In genomic region chr19:45900661-45901431, GRCh38 we compare ENCODE assay signal across 9 cellular contexts. TPM values are rescaled to one million over a fixed set of nuclear protein-coding genes. Genes with fewer than 3 reads are reported as not detected.
A peak's percentile ranks its signal among the peaks of the same experiment; 100 is the strongest.
DNase-seq lines count a peak whose midpoint lies in the region; TF ChIP-seq lines count a peak whose summit lies in the region.
"Had no signal": no experiment of that assay in that cellular context is flagged by ENCODE, and none has a peak within 500 bp of the region (broad histone marks: within the 10 kb centered on the region; RNA-seq: fewer than 3 reads in every experiment).

No MANE protein-coding gene starts in this region.

- TF ChIP-seq CTCF in glutamatergic neuron (IDR thresholded peaks at IDR 0.05; ENCODE audit: partially characterized antibody, unreplicated experiment) (no peak), spleen (IDR thresholded peaks at IDR 0.05 in 8 of 11, conservative IDR thresholded peaks at IDR 0.05 in 3 of 11) (no peak), thyroid gland (IDR thresholded peaks at IDR 0.05) (no peak)

- peak overlapping the region; percentile 21 for H3K4me3 Mint-ChIP-seq in activated CD4-positive, alpha-beta memory T cell treated with anti-CD3 and anti-CD28 coated beads for 36 hours
- peak overlapping the region; percentile 52 for H3K4me3 Mint-ChIP-seq in glutamatergic neuron (ENCODE audit: unreplicated experiment)

- peak overlapping the region; percentile 58 to 91 (median 72) for H3K4me3 ChIP-seq in spleen
- H3K4me3 ChIP-seq in thyroid gland (replicated peaks in 1 of 3), result peak overlapping the region in 1 of 3 donors; percentile 61

- no peaks in the 10 kb centered on the region for H3K9me3 ChIP-seq in spleen
- no peaks in the 10 kb centered on the region for H3K9me3 ChIP-seq in thyroid gland

- H3K27me3 ChIP-seq in spleen (replicated peaks in 1 of 7) (no peaks in the 10 kb centered on the region), thyroid gland (no peaks in the 10 kb centered on the region)

- peaks cover 7% of the 10 kb centered on the region for H3K4me1 Mint-ChIP-seq in activated CD4-positive, alpha-beta memory T cell treated with anti-CD3 and anti-CD28 coated beads for 36 hours (ENCODE audit: low read depth)
- H3K4me1 Mint-ChIP-seq in glutamatergic neuron (ENCODE audit: low read depth, unreplicated experiment), result peaks cover 1% of the 10 kb centered on the region

- H3K27me3 Mint-ChIP-seq in activated CD4-positive, alpha-beta memory T cell treated with anti-CD3 and anti-CD28 coated beads for 36 hours, result no peaks in the 10 kb centered on the region
- peaks cover 13% of the 10 kb centered on the region for H3K27me3 Mint-ChIP-seq in glutamatergic neuron (ENCODE audit: unreplicated experiment)

- intact Hi-C loops in activated CD4-positive, alpha-beta memory T cell treated with anti-CD3 and anti-CD28 coated beads for 36 hours (cut with micrococcal nuclease), result no loop called here
- intact Hi-C loops in spleen (cut with DNase I; ENCODE audit: low total_unique reads), result no loop called here
- intact Hi-C loops in thyroid gland (cut with DNase I), result no loop called here

- no peak overlapping the region for H3K27ac Mint-ChIP-seq in activated CD4-positive, alpha-beta memory T cell treated with anti-CD3 and anti-CD28 coated beads for 36 hours
- no peak overlapping the region for H3K27ac Mint-ChIP-seq in glutamatergic neuron (ENCODE audit: unreplicated experiment)

- 72 to 87% (median 75%) methylated on average over 14 to 22 of the region's 22 CpGs for WGBS in spleen, 5 donors
- WGBS in thyroid gland, 2 donors, result 65 to 84% methylated on average over 10 of the region's 22 CpGs

- no peaks in the 10 kb centered on the region for H3K9me3 Mint-ChIP-seq in activated CD4-positive, alpha-beta memory T cell treated with anti-CD3 and anti-CD28 coated beads for 36 hours
- H3K9me3 Mint-ChIP-seq in glutamatergic neuron (ENCODE audit: unreplicated experiment), result peaks cover 10% of the 10 kb centered on the region

- POLR2A ChIA-PET in activated CD4-positive, alpha-beta memory T cell treated with anti-CD3 and anti-CD28 coated beads for 36 hours (lab: Charles Lee), result interaction anchor here (1.2 to 3.7 kb wide), 2 partner anchors 14 to 38 kb away, joined by 3 to 25 read pairs; partner anchors contain the start of gene IRF2BP1

- TF ChIP-seq POLR2A in spleen (IDR thresholded peaks at IDR 0.05), result no peak
- TF ChIP-seq POLR2A in thyroid gland (IDR thresholded peaks at IDR 0.05), result no peak

- H3K27ac ChIP-seq in spleen (peak overlapping the region in 4 of 8 donors; percentile 20 to 92 (median 88)), thyroid gland (no peak overlapping the region)

- H3K4me1 ChIP-seq in spleen, result peaks cover 18 to 65% (median 36%) of the 10 kb centered on the region in 6 donors
- peaks cover 14 to 23% of the 10 kb centered on the region in 2 donors for H3K4me1 ChIP-seq in thyroid gland

- CTCF ChIA-PET in activated CD4-positive, alpha-beta memory T cell treated with anti-CD3 and anti-CD28 coated beads for 36 hours (lab: Charles Lee), result interaction anchor here (1.1 to 3.7 kb wide), 4 partner anchors 16 to 38 kb away, joined by 3 to 28 read pairs (median 4); partner anchors contain the start of genes IRF2BP1 and SYMPK

- H3K36me3 Mint-ChIP-seq in activated CD4-positive, alpha-beta memory T cell treated with anti-CD3 and anti-CD28 coated beads for 36 hours, result peaks cover 10% of the 10 kb centered on the region
- peaks cover 10% of the 10 kb centered on the region for H3K36me3 Mint-ChIP-seq in glutamatergic neuron (ENCODE audit: unreplicated experiment)

- peak; percentile 26 for DNase-seq in NCI-H1105 treated with DMSO at 0.1 percent for 48 hours (lab: John Stamatoyannopoulos, UW)
- DNase-seq in NCI-H1105 (lab: John Stamatoyannopoulos, UW), result no peak
- no peak for DNase-seq in activated CD4-positive, alpha-beta memory T cell treated with anti-CD3 and anti-CD28 coated beads for 36 hours
- DNase-seq in glutamatergic neuron, result no peak
- no peak for DNase-seq in spleen
- no peak for DNase-seq in thyroid gland
- DNase-seq in HT-29 (ENCODE audit: low spot score), result no peak
- DNase-seq in SIG-M5 (lab: John Stamatoyannopoulos, UW), result no peak

- H3K36me3 ChIP-seq in spleen (peaks cover 0 to 48% (median 21%) of the 10 kb centered on the region in 6 donors), thyroid gland (peaks cover 0 to 21% of the 10 kb centered on the region in 2 donors)

RNA-seq across cellular contexts. Expression of gene MYPOP, which starts 1.6 kb away (rescaled TPM):
- 1 to 10 TPM; 6.8 to 6.9 TPM for total RNA-seq in activated CD4-positive, alpha-beta memory T cell treated with anti-CD3 and anti-CD28 coated beads for 36 hours
- total RNA-seq in glutamatergic neuron (ENCODE audit: unreplicated experiment) (7.1 TPM), spleen (10 to 100 TPM in 4 of 7 donors, 1 to 10 TPM in 3; 5.8 to 13.2 (median 11.0) TPM), thyroid gland (1 to 10 TPM; 1.8 to 4.3 (median 3.0) TPM)
- 1 to 10 TPM; 5.1 to 9.6 (median 9.3) TPM for polyA plus RNA-seq in spleen
- 8.5 and 10.2 TPM in 2 replicates for total RNA-seq in HT-29 (2014; rRNA removed; shearing (Covaris generic))

RNA-seq across cellular contexts. Expression of gene NANOS2, which starts 13.7 kb away (rescaled TPM):
- total RNA-seq in activated CD4-positive, alpha-beta memory T cell treated with anti-CD3 and anti-CD28 coated beads for 36 hours, result not detected
- total RNA-seq in glutamatergic neuron (ENCODE audit: unreplicated experiment) (not detected), spleen (not detected), thyroid gland (not detected)
- not detected for polyA plus RNA-seq in spleen
- not detected in 2 replicates for total RNA-seq in HT-29 (2014; rRNA removed; shearing (Covaris generic))
- total RNA-seq: myocyte had no signal

RNA-seq across cellular contexts. Expression of gene IRF2BP1, which starts 14.9 kb away (rescaled TPM):
- total RNA-seq in activated CD4-positive, alpha-beta memory T cell treated with anti-CD3 and anti-CD28 coated beads for 36 hours, result 10 to 100 TPM; 14.2 to 14.7 TPM
- total RNA-seq in glutamatergic neuron (ENCODE audit: unreplicated experiment), result 19.2 TPM
- 10 to 100 TPM; 18.5 to 29.4 (median 23.3) TPM for total RNA-seq in spleen
- polyA plus RNA-seq in spleen, result 10 to 100 TPM in 2 of 3 donors, 1 to 10 TPM in 1; 10.0 to 19.9 (median 10.6) TPM
- total RNA-seq in thyroid gland, result 10 to 100 TPM; 25.9 to 47.0 (median 36.1) TPM
- total RNA-seq in HT-29 (2014; rRNA removed; shearing (Covaris generic)), result 119 and 125 TPM in 2 replicates

RNA-seq across cellular contexts. Expression of gene FOXA3, which starts 36.7 kb away (rescaled TPM):
- total RNA-seq in activated CD4-positive, alpha-beta memory T cell treated with anti-CD3 and anti-CD28 coated beads for 36 hours, result under 1 TPM; 0.29 to 0.48 TPM
- total RNA-seq in glutamatergic neuron (ENCODE audit: unreplicated experiment) (1.0 TPM), spleen (under 1 TPM in 1 of 7 donors, not detected in 6; 0.24 TPM), thyroid gland (not detected)
- under 1 TPM in 2 of 3 donors, not detected in 1; 0.09 to 0.16 TPM for polyA plus RNA-seq in spleen
- total RNA-seq in HT-29 (2014; rRNA removed; shearing (Covaris generic)), result 6.1 and 10.7 TPM in 2 replicates
- total RNA-seq: myocyte had no signal

RNA-seq across cellular contexts. Expression of gene SYMPK, which starts 37.9 kb away (rescaled TPM):
- 10 to 100 TPM; 87.8 to 91.6 TPM for total RNA-seq in activated CD4-positive, alpha-beta memory T cell treated with anti-CD3 and anti-CD28 coated beads for 36 hours
- total RNA-seq in glutamatergic neuron (ENCODE audit: unreplicated experiment) (78.1 TPM), spleen (100 to 1,000 TPM in 1 of 7 donors, 10 to 100 TPM in 6; 56.3 to 106 (median 75.1) TPM), thyroid gland (10 to 100 TPM; 32.4 to 56.8 (median 38.7) TPM)
- polyA plus RNA-seq in spleen, result 100 to 1,000 TPM in 2 of 3 donors, 10 to 100 TPM in 1; 60.3 to 148 (median 147) TPM
- total RNA-seq in HT-29 (2014; rRNA removed; shearing (Covaris generic)), result 114 and 117 TPM in 2 replicates
